12 cellular contexts compared by ENCODE assay signal in genomic region chr11:64037027-64037633, GRCh38. TPM values are rescaled to one million over a fixed set of nuclear protein-coding genes. Genes with fewer than 3 reads are reported as not detected.
DNase-seq lines count a peak whose midpoint lies in the region; ATAC-seq, FAIRE-seq and TF ChIP-seq lines count a peak whose summit lies in the region.
"Had no signal": no experiment of that assay in that cellular context is flagged by ENCODE, and none has a peak within 500 bp of the region (broad histone marks: within the 10 kb centered on the region; RNA-seq: fewer than 3 reads in every experiment).

No MANE protein-coding gene starts in this region.

- peaks cover 7% of the 10 kb centered on the region for H4K20me1 ChIP-seq in astrocyte (ENCODE audit: insufficient read depth, low read length)

- H3K27ac ChIP-seq in astrocyte (ENCODE audit: low read depth, low read length) (no peak overlapping the region), suprapubic skin (no peak overlapping the region)
- H3K27ac ChIP-seq: prostate gland had no signal

- H3K4me1 ChIP-seq in astrocyte (ENCODE audit: insufficient read depth, low read length) (peaks cover 2% of the 10 kb centered on the region), suprapubic skin (peaks cover 23% of the 10 kb centered on the region)
- H3K4me1 ChIP-seq: prostate gland had no signal

- H3K36me3 ChIP-seq in astrocyte (ENCODE audit: insufficient read depth, low read length) (no peaks in the 10 kb centered on the region), suprapubic skin (no peaks in the 10 kb centered on the region)
- H3K36me3 ChIP-seq: prostate gland had no signal

- H3K36me3 Mint-ChIP-seq in activated CD4-positive, alpha-beta T cell treated with anti-CD3 and anti-CD28 coated beads, Interleukin-2, amount 10 ng/mL, durations not matched to agents 24 days and 14 days (ENCODE audit: low read depth), result no peaks in the 10 kb centered on the region
- H3K36me3 Mint-ChIP-seq in astrocyte (ENCODE audit: low read depth, unreplicated experiment), result no peaks in the 10 kb centered on the region
- H3K36me3 Mint-ChIP-seq: activated CD8-positive, alpha-beta memory T cell treated with anti-CD3 and anti-CD28 coated beads, Interleukin-2, amount 10 ng/mL, durations not matched to agents 7 days and 5 days had no signal

- H2AFZ ChIP-seq in astrocyte (ENCODE audit: low read depth, low read length), result no peak overlapping the region

- no peak for TF ChIP-seq POLR2A in suprapubic skin (IDR thresholded peaks at IDR 0.05)

- H3K27me3 ChIP-seq in astrocyte (ENCODE audit: insufficient read depth, low read length) (peaks cover 11% of the 10 kb centered on the region), suprapubic skin (peaks cover 33% of the 10 kb centered on the region)

- no peak for TF ChIP-seq CTCF in astrocyte (IDR thresholded peaks at IDR 0.05; ENCODE audit: insufficient read depth, low read depth, low read length)
- no peak for TF ChIP-seq CTCF in suprapubic skin (IDR thresholded peaks at IDR 0.05)

- 34% methylated on average over 11 of the region's 23 CpGs for WGBS in suprapubic skin

- H3K4me2 ChIP-seq in astrocyte (ENCODE audit: low read length), result peak overlapping the region; percentile 83

- no peak overlapping the region for H3K27ac Mint-ChIP-seq in activated CD4-positive, alpha-beta T cell treated with anti-CD3 and anti-CD28 coated beads, Interleukin-2, amount 10 ng/mL, durations not matched to agents 24 days and 14 days
- no peak overlapping the region for H3K27ac Mint-ChIP-seq in astrocyte (ENCODE audit: unreplicated experiment)
- H3K27ac Mint-ChIP-seq: activated CD8-positive, alpha-beta memory T cell treated with anti-CD3 and anti-CD28 coated beads, Interleukin-2, amount 10 ng/mL, durations not matched to agents 7 days and 5 days; T-helper 2 cell treated with Interferon-gamma antibody and Interleukin-4, amounts not matched to agents 5 μg/mL and 100 μg/mL, for 36 hours had no signal

- H3K79me2 ChIP-seq in astrocyte (ENCODE audit: insufficient read depth, low read length), result no peaks in the 10 kb centered on the region

- no peak for FAIRE-seq in astrocyte (lab: Jason Lieb, UNC)

- peaks cover 2% of the 10 kb centered on the region for H3K4me1 Mint-ChIP-seq in activated CD4-positive, alpha-beta T cell treated with anti-CD3 and anti-CD28 coated beads, Interleukin-2, amount 10 ng/mL, durations not matched to agents 24 days and 14 days
- peaks cover 6% of the 10 kb centered on the region for H3K4me1 Mint-ChIP-seq in astrocyte (ENCODE audit: low read depth, unreplicated experiment)

- no peak overlapping the region for H3K9ac ChIP-seq in astrocyte (ENCODE audit: low read length)

- no peak overlapping the region for H3K4me3 Mint-ChIP-seq in activated CD4-positive, alpha-beta T cell treated with anti-CD3 and anti-CD28 coated beads, Interleukin-2, amount 10 ng/mL, durations not matched to agents 24 days and 14 days
- H3K4me3 Mint-ChIP-seq in astrocyte (ENCODE audit: unreplicated experiment), result no peak overlapping the region
- H3K4me3 Mint-ChIP-seq: activated CD8-positive, alpha-beta memory T cell treated with anti-CD3 and anti-CD28 coated beads, Interleukin-2, amount 10 ng/mL, durations not matched to agents 7 days and 5 days; T-helper 2 cell treated with Interferon-gamma antibody and Interleukin-4, amounts not matched to agents 5 μg/mL and 100 μg/mL, for 36 hours had no signal

- ATAC-seq in left colon, result peak; percentile 3
- ATAC-seq in GM19324 (IDR thresholded peaks at IDR 0.05; ENCODE audit: low FRiP score, unreplicated experiment), result no peak

- H3K9me3 ChIP-seq in astrocyte (ENCODE audit: insufficient read depth, low read depth, low read length), result no peaks in the 10 kb centered on the region
- no peaks in the 10 kb centered on the region for H3K9me3 ChIP-seq in suprapubic skin
- H3K9me3 ChIP-seq: prostate gland had no signal

- DNase-seq in activated CD4-positive, alpha-beta T cell treated with anti-CD3 and anti-CD28 coated beads for 48 hours, result peak; percentile 20
- DNase-seq in activated CD4-positive, alpha-beta T cell treated with anti-CD3 and anti-CD28 coated beads, Interleukin-2, amount 10 ng/mL, durations not matched to agents 24 days and 14 days, result no peak
- DNase-seq in astrocyte (ENCODE audit: low read depth) (no peak), left colon (no peak), suprapubic skin (ENCODE audit: low spot score in 2 of 2) (no peak), inferior parietal cortex (ENCODE audit: extremely low spot score) (no peak), NCI-H1694 (lab: John Stamatoyannopoulos, UW) (no peak)
- DNase-seq: activated CD8-positive, alpha-beta memory T cell treated with anti-CD3 and anti-CD28 coated beads, Interleukin-2, amount 10 ng/mL, durations not matched to agents 7 days and 5 days had no signal

- H3K9me3 Mint-ChIP-seq in activated CD4-positive, alpha-beta T cell treated with anti-CD3 and anti-CD28 coated beads, Interleukin-2, amount 10 ng/mL, durations not matched to agents 24 days and 14 days, result no peaks in the 10 kb centered on the region
- H3K9me3 Mint-ChIP-seq in astrocyte (ENCODE audit: unreplicated experiment), result no peaks in the 10 kb centered on the region
- H3K9me3 Mint-ChIP-seq: T-helper 2 cell treated with Interferon-gamma antibody and Interleukin-4, amounts not matched to agents 5 μg/mL and 100 μg/mL, for 36 hours had no signal

- H3K4me3 ChIP-seq in astrocyte (ENCODE audit: insufficient read depth, low read depth, low read length), result no peak overlapping the region
- peak overlapping the region; percentile 53 for H3K4me3 ChIP-seq in suprapubic skin

- intact Hi-C loops in activated CD4-positive, alpha-beta T cell treated with anti-CD3 and anti-CD28 coated beads, Interleukin-2, amount 10 ng/mL, durations not matched to agents 24 days and 14 days (cut with micrococcal nuclease), result no loop called here
- intact Hi-C loops in left colon (cut with DNase I, micrococcal nuclease), result no loop called here

- no peak for TF ChIP-seq EP300 in suprapubic skin (IDR thresholded peaks at IDR 0.05)

- H3K27me3 Mint-ChIP-seq in activated CD4-positive, alpha-beta T cell treated with anti-CD3 and anti-CD28 coated beads, Interleukin-2, amount 10 ng/mL, durations not matched to agents 24 days and 14 days, result peaks cover 31% of the 10 kb centered on the region
- peaks cover 50% of the 10 kb centered on the region for H3K27me3 Mint-ChIP-seq in astrocyte (ENCODE audit: low read depth, unreplicated experiment)

RNA-seq across cellular contexts. Expression of gene FLRT1, which starts 1.4 kb away (rescaled TPM):
- not detected in 2 replicates for total RNA-seq in activated CD4-positive, alpha-beta T cell treated with anti-CD3 and anti-CD28 coated beads, Interleukin-2, amount 10 ng/mL, durations not matched to agents 24 days and 14 days
- total RNA-seq in astrocyte (0.20 and 0.41 TPM in 2 replicates), left colon (1 to 10 TPM in 1 of 2 donors, not detected in 1; 1.2 TPM), suprapubic skin (not detected)
- total RNA-seq: activated CD8-positive, alpha-beta memory T cell treated with anti-CD3 and anti-CD28 coated beads, Interleukin-2, amount 10 ng/mL, durations not matched to agents 7 days and 5 days; epithelial cell of proximal tubule had no signal

RNA-seq across cellular contexts. Expression of gene OTUB1, which starts 50.9 kb away (rescaled TPM):
- 105 and 115 TPM in 2 replicates for total RNA-seq in activated CD4-positive, alpha-beta T cell treated with anti-CD3 and anti-CD28 coated beads, Interleukin-2, amount 10 ng/mL, durations not matched to agents 24 days and 14 days
- total RNA-seq in astrocyte (77.9 and 78.5 TPM in 2 replicates), left colon (10 to 100 TPM; 67.7 to 79.7 TPM), suprapubic skin (100 to 1,000 TPM in 1 of 4 donors, 10 to 100 TPM in 3; 78.4 to 117 (median 93.5) TPM)
